21 cellular contexts compared by ENCODE assay signal in genomic region chr21:38504056-38504455, GRCh38. TPM values are rescaled to one million over a fixed set of nuclear protein-coding genes. Genes with fewer than 3 reads are reported as not detected.
DNase-seq lines count a peak whose midpoint lies in the region; ATAC-seq and TF ChIP-seq lines count a peak whose summit lies in the region.
"Had no signal": no experiment of that assay in that cellular context is flagged by ENCODE, and none has a peak within 500 bp of the region (broad histone marks: within the 10 kb centered on the region; RNA-seq: fewer than 3 reads in every experiment).

No MANE protein-coding gene starts in this region.

- peak; percentile 1 for DNase-seq in AG10803 (ENCODE audit: low read depth)
- DNase-seq in fibroblast of the aortic adventitia (ENCODE audit: low read depth): peak; percentile 25
- no peak for DNase-seq in activated CD4-positive, alpha-beta memory T cell treated with anti-CD3 and anti-CD28 coated beads, Interleukin-2, amount 10 ng/mL, durations not matched to agents 7 days and 5 days
- DNase-seq in NCI-H146 treated with DMSO at 0.1 percent for 48 hours (lab: John Stamatoyannopoulos, UW; ENCODE audit: unreplicated experiment): no peak
- DNase-seq: activated CD4-positive, alpha-beta T cell treated with anti-CD3 and anti-CD28 coated beads, Interleukin-2, amount 10 ng/mL, durations not matched to agents 24 days and 14 days; activated CD8-positive, alpha-beta memory T cell treated with anti-CD3 and anti-CD28 coated beads, Interleukin-2, amount 50 U/mL, for 4 hours; activated gamma-delta T cell; amniotic stem cell; colonic mucosa; DND-41; GOT3; NCI-H146; SW 1271 had no signal

- H3K4me1 Mint-ChIP-seq in activated CD4-positive, alpha-beta memory T cell treated with anti-CD3 and anti-CD28 coated beads, Interleukin-2, amount 10 ng/mL, durations not matched to agents 7 days and 5 days: peaks cover 18% of the 10 kb centered on the region
- no peaks in the 10 kb centered on the region for H3K4me1 Mint-ChIP-seq in activated T-helper 17 cell treated with anti-CD3 and anti-CD28 coated beads, Interleukin-2, amount 50 U/mL, for 72 hours
- H3K4me1 Mint-ChIP-seq: stimulated activated memory B cell treated with anti-CD40 and anti-IgM and Interleukin-4, amounts not matched to agents 10 μg/mL and 1 μg/mL and 100 μg/mL, for 72 hours had no signal

- peaks cover 25% of the 10 kb centered on the region for H3K27me3 Mint-ChIP-seq in activated CD4-positive, alpha-beta memory T cell treated with anti-CD3 and anti-CD28 coated beads, Interleukin-2, amount 10 ng/mL, durations not matched to agents 7 days and 5 days
- peaks cover 46% of the 10 kb centered on the region for H3K27me3 Mint-ChIP-seq in activated T-helper 17 cell treated with anti-CD3 and anti-CD28 coated beads, Interleukin-2, amount 50 U/mL, for 72 hours

- POLR2A ChIA-PET in activated CD4-positive, alpha-beta memory T cell treated with anti-CD3 and anti-CD28 coated beads, Interleukin-2, amount 10 ng/mL, durations not matched to agents 7 days and 5 days (lab: Charles Lee): no interaction called here

- TF ChIP-seq CTCF in AG10803 (conservative IDR thresholded peaks at IDR 0.05; ENCODE audit: low read length): no peak
- TF ChIP-seq CTCF in VCaP (conservative IDR thresholded peaks at IDR 0.05): no peak
- no peak for TF ChIP-seq CTCF in fibroblast of the aortic adventitia (IDR thresholded peaks at IDR 0.05; ENCODE audit: insufficient read depth, low read length)

- no peaks in the 10 kb centered on the region for H3K9me3 Mint-ChIP-seq in activated CD4-positive, alpha-beta memory T cell treated with anti-CD3 and anti-CD28 coated beads, Interleukin-2, amount 10 ng/mL, durations not matched to agents 7 days and 5 days
- H3K9me3 Mint-ChIP-seq in activated T-helper 17 cell treated with anti-CD3 and anti-CD28 coated beads, Interleukin-2, amount 50 U/mL, for 72 hours: no peaks in the 10 kb centered on the region
- H3K9me3 Mint-ChIP-seq: activated CD4-positive, alpha-beta T cell treated with anti-CD3 and anti-CD28 coated beads, Interleukin-2, amount 10 ng/mL, durations not matched to agents 24 days and 14 days; mesothelial cell of epicardium; neural crest cell; stimulated activated memory B cell treated with anti-CD40 and anti-IgM and Interleukin-4, amounts not matched to agents 10 μg/mL and 1 μg/mL and 100 μg/mL, for 72 hours; type B pancreatic cell had no signal

- H3K27ac ChIP-seq in VCaP: peak overlapping the region; percentile 73
- H3K27ac ChIP-seq in skeletal muscle tissue (ENCODE audit: low read depth, low read length): peak overlapping the region; percentile 55
- H3K27ac ChIP-seq: colonic mucosa had no signal

- peaks cover 0 to 6% (median 2%) of the 10 kb centered on the region in 3 donors for H3K27me3 ChIP-seq in skeletal muscle tissue (ENCODE audit: control insufficient read depth in 3 of 3, insufficient read depth in 3 of 3, low read length in 3 of 3)
- H3K27me3 ChIP-seq: colonic mucosa had no signal

- H3K27ac Mint-ChIP-seq in activated CD4-positive, alpha-beta memory T cell treated with anti-CD3 and anti-CD28 coated beads, Interleukin-2, amount 10 ng/mL, durations not matched to agents 7 days and 5 days: no peak overlapping the region
- no peak overlapping the region for H3K27ac Mint-ChIP-seq in activated T-helper 17 cell treated with anti-CD3 and anti-CD28 coated beads, Interleukin-2, amount 50 U/mL, for 72 hours
- H3K27ac Mint-ChIP-seq: activated CD4-positive, alpha-beta T cell treated with anti-CD3 and anti-CD28 coated beads, Interleukin-2, amount 10 ng/mL, durations not matched to agents 24 days and 14 days; mesothelial cell of epicardium; stimulated activated memory B cell treated with anti-CD40 and anti-IgM and Interleukin-4, amounts not matched to agents 10 μg/mL and 1 μg/mL and 100 μg/mL, for 72 hours; type B pancreatic cell had no signal

- no peaks in the 10 kb centered on the region for H3K36me3 ChIP-seq in skeletal muscle tissue (ENCODE audit: control insufficient read depth in 3 of 3, insufficient read depth in 3 of 3, low read length in 3 of 3)
- H3K36me3 ChIP-seq: colonic mucosa had no signal

- H3K4me3 ChIP-seq in AG10803 (ENCODE audit: low read length) (no peak overlapping the region), fibroblast of the aortic adventitia (ENCODE audit: low read depth, low read length) (no peak overlapping the region), skeletal muscle tissue (ENCODE audit: low read length in 3 of 3) (peak overlapping the region in 2 of 3 donors; percentile 9 to 12)
- H3K4me3 ChIP-seq: colonic mucosa had no signal

- no peaks in the 10 kb centered on the region for H3K9me3 ChIP-seq in skeletal muscle tissue (ENCODE audit: control insufficient read depth in 3 of 3, low read length in 3 of 3)
- H3K9me3 ChIP-seq: colonic mucosa had no signal

- no peaks in the 10 kb centered on the region for H3K4me1 ChIP-seq in skeletal muscle tissue (ENCODE audit: control insufficient read depth in 3 of 3, insufficient read depth in 3 of 3, low read length in 3 of 3)

- H3K36me3 Mint-ChIP-seq in activated CD4-positive, alpha-beta memory T cell treated with anti-CD3 and anti-CD28 coated beads, Interleukin-2, amount 10 ng/mL, durations not matched to agents 7 days and 5 days (ENCODE audit: low read depth): no peaks in the 10 kb centered on the region
- no peaks in the 10 kb centered on the region for H3K36me3 Mint-ChIP-seq in activated T-helper 17 cell treated with anti-CD3 and anti-CD28 coated beads, Interleukin-2, amount 50 U/mL, for 72 hours (ENCODE audit: low read depth)
- H3K36me3 Mint-ChIP-seq: mesothelial cell of epicardium; stimulated activated memory B cell treated with anti-CD40 and anti-IgM and Interleukin-4, amounts not matched to agents 10 μg/mL and 1 μg/mL and 100 μg/mL, for 72 hours; type B pancreatic cell had no signal

- ATAC-seq in HG03457 (IDR thresholded peaks at IDR 0.05; ENCODE audit: unreplicated experiment): no peak
- ATAC-seq in activated T-helper 17 cell treated with anti-CD3 and anti-CD28 coated beads, Interleukin-2, amount 50 U/mL, for 72 hours (replicated peaks): no peak
- ATAC-seq: stimulated activated memory B cell treated with anti-CD40 and anti-IgM and Interleukin-4, amounts not matched to agents 10 μg/mL and 1 μg/mL and 100 μg/mL, for 72 hours had no signal

- H3K9ac ChIP-seq in skeletal muscle tissue (ENCODE audit: low read depth in 1 of 3, low read length in 3 of 3): peak overlapping the region; percentile 9 to 40 (median 11)

- no peak overlapping the region for H3K4me3 Mint-ChIP-seq in activated CD4-positive, alpha-beta memory T cell treated with anti-CD3 and anti-CD28 coated beads, Interleukin-2, amount 10 ng/mL, durations not matched to agents 7 days and 5 days
- no peak overlapping the region for H3K4me3 Mint-ChIP-seq in activated T-helper 17 cell treated with anti-CD3 and anti-CD28 coated beads, Interleukin-2, amount 50 U/mL, for 72 hours
- H3K4me3 Mint-ChIP-seq: activated CD4-positive, alpha-beta T cell treated with anti-CD3 and anti-CD28 coated beads, Interleukin-2, amount 10 ng/mL, durations not matched to agents 24 days and 14 days; mesothelial cell of epicardium; neural crest cell; stimulated activated memory B cell treated with anti-CD40 and anti-IgM and Interleukin-4, amounts not matched to agents 10 μg/mL and 1 μg/mL and 100 μg/mL, for 72 hours; type B pancreatic cell had no signal

- CTCF ChIA-PET in activated CD4-positive, alpha-beta memory T cell treated with anti-CD3 and anti-CD28 coated beads, Interleukin-2, amount 10 ng/mL, durations not matched to agents 7 days and 5 days (lab: Charles Lee): no interaction called here

RNA-seq across cellular contexts. Expression of gene ERG, which starts 5.8 kb away (rescaled TPM):
- total RNA-seq in fibroblast of the aortic adventitia (ENCODE audit: low replicate concordance) (6.9 and 9.9 TPM in 2 replicates), skeletal muscle tissue (4.7 TPM)
- not detected for total RNA-seq in activated CD4-positive, alpha-beta memory T cell treated with anti-CD3 and anti-CD28 coated beads, Interleukin-2, amount 10 ng/mL, durations not matched to agents 7 days and 5 days
- total RNA-seq in activated T-helper 17 cell treated with anti-CD3 and anti-CD28 coated beads, Interleukin-2, amount 50 U/mL, for 72 hours: not detected

Comparison
In these comparisons a context has a peak if more than half of its experiments do, and no peak if none do; other contexts are left out.
1. DNase-seq: peak in AG10803 (single experiment) and fibroblast of the aortic adventitia (single experiment); none in activated CD4-positive, alpha-beta memory T cell treated with anti-CD3 and anti-CD28 coated beads, Interleukin-2, amount 10 ng/mL, durations not matched to agents 7 days and 5 days (single experiment) and NCI-H146 treated with DMSO at 0.1 percent for 48 hours (single experiment).
2. H3K4me3 ChIP-seq: peak in skeletal muscle tissue (2 of 3); none in AG10803 (single experiment) and fibroblast of the aortic adventitia (single experiment).